2 cellular contexts compared by ENCODE assay signal in genomic region chr9:16013826-16014225, GRCh38.
TF ChIP-seq lines count a peak whose summit lies in the region.

No MANE protein-coding gene starts in this region.

TF ChIP-seq in IMR-90, 13 proteins besides CTCF, POLR2A, EP300 and RAD21 (continued from another document):
- no peak for TF ChIP-seq USF2 (IDR thresholded peaks at IDR 0.05; ENCODE audit: low read depth, low read length)

TF ChIP-seq in WTC11, 78 proteins besides CTCF, POLR2A, EP300 and RAD21 (continued from another document):
- no peak for TF ChIP-seq MAX (CRISPR knock-in tag; IDR thresholded peaks at IDR 0.05)
- TF ChIP-seq TCF7 (CRISPR knock-in tag; IDR thresholded peaks at IDR 0.05; ENCODE audit: low read depth), result no peak
- TF ChIP-seq ZNF121 (CRISPR knock-in tag; IDR thresholded peaks at IDR 0.05), result no peak
- no peak for TF ChIP-seq E2F4 (CRISPR knock-in tag; IDR thresholded peaks at IDR 0.05; ENCODE audit: borderline replicate concordance, low read depth)
- TF ChIP-seq RELA (CRISPR knock-in tag; IDR thresholded peaks at IDR 0.05; ENCODE audit: borderline replicate concordance), result no peak
- TF ChIP-seq ZNF423 (CRISPR knock-in tag; IDR thresholded peaks at IDR 0.05), result no peak
- no peak for TF ChIP-seq EMX1 (CRISPR knock-in tag; IDR thresholded peaks at IDR 0.05)
- TF ChIP-seq ZMAT4 (CRISPR knock-in tag; IDR thresholded peaks at IDR 0.05), result no peak
- no peak for TF ChIP-seq ESRRA (CRISPR knock-in tag; IDR thresholded peaks at IDR 0.05; ENCODE audit: borderline replicate concordance)
TF ChIP-seq in WTC11: peak in this region for 0.
